Comparison of ENCODE assay signal across 20 cellular contexts in genomic region chr7:154916381-154917213, GRCh38.
"Had no signal": no experiment of that assay in that cellular context is flagged by ENCODE, and none has a peak within 500 bp of the region (broad histone marks: within the 10 kb centered on the region; RNA-seq: fewer than 3 reads in every experiment).

No MANE protein-coding gene starts in this region.

- DNase-seq: activated CD4-positive, alpha-beta T cell treated with anti-CD3 and anti-CD28 coated beads, Interleukin-2, amount 50 U/mL, for 1 hour; activated CD4-positive, CD25-positive, alpha-beta regulatory T cell treated with anti-CD3 and anti-CD28 coated beads, Interleukin-2, amount 50 U/mL, for 72 hours; activated CD8-positive, alpha-beta T cell treated with anti-CD3 and anti-CD28 coated beads, Interleukin-2, amount 10 ng/mL, durations not matched to agents 7 days and 5 days; activated effector memory CD4-positive, alpha-beta T cell treated with Interleukin-2 at 50 U/mL for 16 hours; activated naive CD4-positive, alpha-beta T cell treated with anti-CD3 and anti-CD28 coated beads for 36 hours; activated naive CD8-positive, alpha-beta T cell treated with anti-CD3 and anti-CD28 coated beads, Interleukin-2, amount 50 U/mL, for 24 hours; activated T-cell treated with anti-CD3 and anti-CD28 coated beads, Interleukin-2, amount 50 U/mL, for 72 hours; effector CD4-positive, alpha-beta T cell; heart left ventricle; left lung; naive thymus-derived CD4-positive, alpha-beta T cell; retina; stimulated activated CD4-positive, alpha-beta T cell treated with anti-CD3 and anti-CD28 coated beads, Interleukin-4, amount 100 ng/mL, for 1 hour; T-helper 1 cell; WERI-Rb-1 had no signal

- H3K9me3 ChIP-seq: left lung, thoracic aorta had no signal

- H3K4me1 ChIP-seq: neural progenitor cell had no signal

- ATAC-seq: activated CD8-positive, alpha-beta T cell treated with anti-CD3 and anti-CD28 coated beads, Interleukin-2, amount 10 ng/mL, durations not matched to agents 7 days and 5 days; activated naive CD8-positive, alpha-beta T cell treated with anti-CD3 and anti-CD28 coated beads, Interleukin-2, amount 50 U/mL, for 24 hours; activated T-cell treated with anti-CD3 and anti-CD28 coated beads, Interleukin-2, amount 50 U/mL, for 72 hours; heart left ventricle; left lung; naive thymus-derived CD4-positive, alpha-beta T cell had no signal

- H3K9ac ChIP-seq: neural progenitor cell had no signal

- H3K36me3 ChIP-seq: heart left ventricle, left lung, neural progenitor cell, thoracic aorta, WERI-Rb-1 had no signal

- H3K4me3 ChIP-seq: heart left ventricle, left lung, lung, neural progenitor cell, thoracic aorta had no signal

- FAIRE-seq: endometrium, TTC549 had no signal

- H3K27ac ChIP-seq: heart left ventricle, left lung, neural progenitor cell, thoracic aorta, WERI-Rb-1 had no signal
